ENCODE assay signal across 23 cellular contexts in genomic region chr18:71849407-71849806, GRCh38.
DNase-seq lines count a peak whose midpoint lies in the region; ATAC-seq and TF ChIP-seq lines count a peak whose summit lies in the region.
"Had no signal": no experiment of that assay in that cellular context is flagged by ENCODE, and none has a peak within 500 bp of the region (broad histone marks: within the 10 kb centered on the region; RNA-seq: fewer than 3 reads in every experiment).

No MANE protein-coding gene starts in this region.

- no peak overlapping the region for H3K23ac ChIP-seq in trophoblast cell (ENCODE audit: low read length)

- H3K9me3 ChIP-seq in BE2C: no peaks in the 10 kb centered on the region
- H3K9me3 ChIP-seq in trophoblast cell (ENCODE audit: insufficient read depth, low read depth, low read length): peaks cover 3% of the 10 kb centered on the region
- H3K9me3 ChIP-seq in upper lobe of left lung: peaks cover 0 to 15% (median 0%) of the 10 kb centered on the region in 4 donors
- H3K9me3 ChIP-seq: gastroesophageal sphincter, testis, vagina had no signal

- H2AFZ ChIP-seq in trophoblast cell (ENCODE audit: insufficient read depth, low read length, poor library complexity): no peak overlapping the region

- intact Hi-C loops in lower leg skin (cut with DNase I; ENCODE audit: low total_unique reads): no loop called here

- H2BK120ac ChIP-seq in trophoblast cell (ENCODE audit: insufficient read depth, low read length, poor library complexity): no peak overlapping the region

- no peak overlapping the region for H4K91ac ChIP-seq in trophoblast cell (ENCODE audit: low read depth, low read length)

- no peak for TF ChIP-seq EP300 in upper lobe of left lung (IDR thresholded peaks at IDR 0.05)

- H3K79me2 ChIP-seq in trophoblast cell (ENCODE audit: control insufficient read depth, insufficient read depth, low read length, poor library complexity): no peaks in the 10 kb centered on the region

- TF ChIP-seq CTCF in BE2C (IDR thresholded peaks at IDR 0.05; ENCODE audit: low read depth, low read length) (no peak; the same call in 1 of the 2 replicates), GM12873 (IDR thresholded peaks at IDR 0.05; ENCODE audit: insufficient read depth, low read depth, low read length, missing control alignments) (peak; percentile 13), fibroblast of the aortic adventitia (IDR thresholded peaks at IDR 0.05; ENCODE audit: insufficient read depth, low read length) (peak; percentile 2), upper lobe of left lung (IDR thresholded peaks at IDR 0.05) (no peak), lower leg skin (IDR thresholded peaks at IDR 0.05) (no peak)

- WGBS in trophoblast cell (ENCODE audit: extremely low coverage, insufficient coverage, insufficient read length): no CpG with 5 or more reads among the region's 4 CpGs
- 75 to 79% methylated on average over 2 to 4 of the region's 4 CpGs for WGBS in upper lobe of left lung, 2 donors
- WGBS in lower leg skin, 2 donors: 67 to 85% methylated on average over 3 to 4 of the region's 4 CpGs

- no peak for ATAC-seq in upper lobe of left lung (ENCODE audit: low FRiP score in 2 of 2)
- ATAC-seq: activated naive CD4-positive, alpha-beta T cell treated with anti-CD3 and anti-CD28 coated beads, Interleukin-2, amount 50 U/mL, for 72 hours; activated T-helper 17 cell treated with anti-CD3 and anti-CD28 coated beads, Interleukin-2, amount 50 U/mL, for 72 hours; gastroesophageal sphincter; stimulated activated naive CD8-positive, alpha-beta T cell treated with anti-CD3 and anti-CD28 coated beads, Interleukin-15, Interleukin-2, amounts not matched to agents 100 U/mL and 50 U/mL, for 24 hours had no signal

- no peak overlapping the region for H3K14ac ChIP-seq in trophoblast cell (ENCODE audit: low read length)

- H3K4me1 ChIP-seq in BE2C (no peaks in the 10 kb centered on the region), trophoblast cell (ENCODE audit: control insufficient read depth in 1 of 2, insufficient read depth in 2 of 2, low read length in 2 of 2) (no peaks in the 10 kb centered on the region), upper lobe of left lung (no peaks in the 10 kb centered on the region)
- H3K4me1 ChIP-seq: gastroesophageal sphincter, left ventricle myocardium inferior, testis, vagina had no signal

- TF ChIP-seq POLR2A in upper lobe of left lung (IDR thresholded peaks at IDR 0.05) (no peak), lower leg skin (IDR thresholded peaks at IDR 0.05) (no peak)

- no peaks in the 10 kb centered on the region for H3K79me1 ChIP-seq in trophoblast cell (ENCODE audit: low read length)

- H3K27me3 ChIP-seq in BE2C (no peaks in the 10 kb centered on the region), trophoblast cell (ENCODE audit: insufficient read depth, low read length) (no peaks in the 10 kb centered on the region), upper lobe of left lung (no peaks in the 10 kb centered on the region)
- H3K27me3 ChIP-seq: gastroesophageal sphincter, testis, vagina had no signal

- H3K27ac ChIP-seq in trophoblast cell (ENCODE audit: low read depth, low read length) (no peak overlapping the region), upper lobe of left lung (no peak overlapping the region)
- H3K27ac ChIP-seq: gastroesophageal sphincter, left ventricle myocardium inferior, SK-N-MC, testis, vagina had no signal

- H3K4ac ChIP-seq in trophoblast cell (ENCODE audit: low read depth, low read length): no peak overlapping the region

- H3K18ac ChIP-seq in trophoblast cell (ENCODE audit: low read length): no peak overlapping the region

- H3K4me3 ChIP-seq in BE2C (ENCODE audit: low read depth, low read length) (no peak overlapping the region), fibroblast of the aortic adventitia (ENCODE audit: low read depth, low read length) (no peak overlapping the region), trophoblast cell (ENCODE audit: low read depth, low read length) (no peak overlapping the region), upper lobe of left lung (no peak overlapping the region), lower leg skin (ENCODE audit: low read depth, poor library complexity, severe bottlenecking) (no peak overlapping the region)
- H3K4me3 ChIP-seq: gastroesophageal sphincter, left ventricle myocardium inferior, SK-N-MC, testis, vagina had no signal

- H3K9ac ChIP-seq in trophoblast cell (ENCODE audit: low read length): no peak overlapping the region

- H2BK12ac ChIP-seq in trophoblast cell (ENCODE audit: low read length): no peak overlapping the region

- H4K8ac ChIP-seq in trophoblast cell (ENCODE audit: low read depth, low read length): no peak overlapping the region

- no peak overlapping the region for H3K4me2 ChIP-seq in trophoblast cell (ENCODE audit: low read length)

- no peak overlapping the region for H2AK5ac ChIP-seq in trophoblast cell (ENCODE audit: low read length)

- H3K36me3 ChIP-seq in BE2C: no peaks in the 10 kb centered on the region
- H3K36me3 ChIP-seq in trophoblast cell (ENCODE audit: control insufficient read depth in 1 of 2, insufficient read depth in 2 of 2, low read length in 2 of 2): no peaks in the 10 kb centered on the region
- no peaks in the 10 kb centered on the region for H3K36me3 ChIP-seq in upper lobe of left lung
- H3K36me3 ChIP-seq: gastroesophageal sphincter, left ventricle myocardium inferior, vagina had no signal

- no peak overlapping the region for H2BK5ac ChIP-seq in trophoblast cell (ENCODE audit: low read depth, low read length, poor library complexity)

- DNase-seq in BE2C (peak; percentile 8), OCI-M1 (lab: John Stamatoyannopoulos, UW) (peak; percentile 3), fibroblast of the aortic adventitia (ENCODE audit: low read depth) (no peak), trophoblast cell (no peak), upper lobe of left lung (no peak), lower leg skin (ENCODE audit: low spot score in 2 of 2) (no peak), T1000 (lab: John Stamatoyannopoulos, UW) (no peak)
- DNase-seq: CD4-positive, CD25-positive, alpha-beta regulatory T cell; central memory CD4-positive, alpha-beta T cell; dermis blood vessel endothelial cell; left ventricle myocardium inferior; NCI-H1048; NCI-H1694; NCI-H446 treated with DMSO at 0.1 percent for 48 hours; occipital lobe; stimulated activated naive CD8-positive, alpha-beta T cell treated with anti-CD3 and anti-CD28 coated beads, Interleukin-15, Interleukin-2, amounts not matched to agents 100 U/mL and 50 U/mL, for 24 hours; testis had no signal

- H4K12ac ChIP-seq in trophoblast cell (ENCODE audit: low read depth, low read length): no peak overlapping the region

Comparison
In these comparisons a context has a peak if more than half of its experiments do, and no peak if none do; other contexts are left out.
1. DNase-seq: peak in BE2C (single experiment) and OCI-M1 (single experiment); none in fibroblast of the aortic adventitia (single experiment), trophoblast cell (0 of 2), upper lobe of left lung (0 of 2), lower leg skin (0 of 2) and T1000 (single experiment).
2. CTCF ChIP-seq: peak in GM12873 (single experiment) and fibroblast of the aortic adventitia (single experiment); none in BE2C (single experiment), upper lobe of left lung (0 of 6) and lower leg skin (0 of 3).